Comparison of ENCODE assay signal across 9 cellular contexts in genomic region chr16:81626181-81626674, GRCh38.
DNase-seq lines count a peak whose midpoint lies in the region; ATAC-seq and TF ChIP-seq lines count a peak whose summit lies in the region.
"Had no signal": no experiment of that assay in that cellular context is flagged by ENCODE, and none has a peak within 500 bp of the region (broad histone marks: within the 10 kb centered on the region; RNA-seq: fewer than 3 reads in every experiment).

No MANE protein-coding gene starts in this region.

- intact Hi-C loops in PC-3 (cut with micrococcal nuclease): no loop called here

- peaks cover 6 to 7% of the 10 kb centered on the region in 2 donors for H3K4me1 Mint-ChIP-seq in effector memory CD8-positive, alpha-beta T cell (ENCODE audit: low read depth in 2 of 2)

- no peaks in the 10 kb centered on the region for H3K27me3 Mint-ChIP-seq in effector memory CD8-positive, alpha-beta T cell

- no TSS peak for BruUV-seq in PC-3 (replicated peaks; lab: Mats Ljungman, UMichigan)

- H4K20me1 ChIP-seq in PC-3 (ENCODE audit: low read length) (no peaks in the 10 kb centered on the region), smooth muscle cell (ENCODE audit: low read depth) (no peaks in the 10 kb centered on the region)

- no peaks in the 10 kb centered on the region for H3F3A ChIP-seq in PC-3 (ENCODE audit: low read length, unreplicated experiment)
- peaks cover 9% of the 10 kb centered on the region for H3F3A ChIP-seq in smooth muscle cell (ENCODE audit: low read depth)

- POLR2A ChIA-PET in PC-3 (lab: Charles Lee; ENCODE audit: unreplicated experiment): no interaction called here

- H3K36me3 ChIP-seq in PC-3 (ENCODE audit: low read depth, low read length) (peaks cover 7% of the 10 kb centered on the region; the same call in 1 of the 2 replicates), smooth muscle cell (ENCODE audit: low read depth) (no peaks in the 10 kb centered on the region)

- peaks cover 56% of the 10 kb centered on the region for H3K79me2 ChIP-seq in PC-3 (ENCODE audit: low read length)
- peaks cover 9% of the 10 kb centered on the region for H3K79me2 ChIP-seq in smooth muscle cell (ENCODE audit: low read depth)

- peak overlapping the region; percentile 88 for H3K27ac ChIP-seq in PC-3 (ENCODE audit: low read length)
- H3K27ac ChIP-seq in smooth muscle cell (ENCODE audit: low read depth): peak overlapping the region; percentile 56

- TF ChIP-seq CTCF in PC-3 (conservative IDR thresholded peaks at IDR 0.05; ENCODE audit: low read depth, low read length): no peak
- TF ChIP-seq CTCF in smooth muscle cell (IDR thresholded peaks at IDR 0.05; ENCODE audit: borderline replicate concordance, insufficient read depth, poor library complexity, severe bottlenecking): no peak

- H3K9me3 ChIP-seq in PC-3 (ENCODE audit: low read length) (no peaks in the 10 kb centered on the region), smooth muscle cell (replicated peaks; ENCODE audit: low read depth) (no peaks in the 10 kb centered on the region)

- H3K27me3 ChIP-seq in PC-3 (ENCODE audit: low read length): no peaks in the 10 kb centered on the region
- H3K27me3 ChIP-seq in smooth muscle cell (ENCODE audit: low read depth): no peaks in the 10 kb centered on the region

- H3K4me3 Mint-ChIP-seq in effector memory CD8-positive, alpha-beta T cell: no peak overlapping the region

- H3K4me2 ChIP-seq in PC-3 (ENCODE audit: low read length): no peak overlapping the region
- no peak overlapping the region for H3K4me2 ChIP-seq in smooth muscle cell

- DNase-seq in ELR (ENCODE audit: low read depth) (peak; percentile 74), PC-3 (peak; percentile 25), smooth muscle cell (lab: John Stamatoyannopoulos, UW; ENCODE audit: unreplicated experiment) (no peak), iPS-NIHi11 (ENCODE audit: low spot score) (no peak), NCI-H345 (lab: John Stamatoyannopoulos, UW) (no peak)
- no peak for DNase-seq in effector memory CD8-positive, alpha-beta T cell
- DNase-seq: glutamatergic neuron had no signal

- H2AFZ ChIP-seq in PC-3 (ENCODE audit: low read length) (no peak overlapping the region), smooth muscle cell (ENCODE audit: low read depth) (no peak overlapping the region)

- no peaks in the 10 kb centered on the region for H3K9me3 Mint-ChIP-seq in effector memory CD8-positive, alpha-beta T cell

- peaks cover 3% of the 10 kb centered on the region for H3K36me3 Mint-ChIP-seq in effector memory CD8-positive, alpha-beta T cell (ENCODE audit: insufficient read depth)

- CTCF ChIA-PET in PC-3 (lab: Charles Lee): no interaction called here

- 85% methylated on average over 6 of the region's 6 CpGs for WGBS in smooth muscle cell (ENCODE audit: low lambda C conversion rate)

- no peak overlapping the region for H3K27ac Mint-ChIP-seq in effector memory CD8-positive, alpha-beta T cell

- no peaks in the 10 kb centered on the region for H3K9me2 ChIP-seq in PC-3 (replicated peaks; ENCODE audit: low read length)

- H3K4me3 ChIP-seq in PC-3 (ENCODE audit: low read length): no peak overlapping the region
- no peak overlapping the region for H3K4me3 ChIP-seq in smooth muscle cell

- ATAC-seq in PC-3: peak; percentile 17; the same call in 1 of the 2 replicates
- ATAC-seq in effector memory CD8-positive, alpha-beta T cell (replicated peaks): peak; percentile 40
- no peak for ATAC-seq in GM19395 (IDR thresholded peaks at IDR 0.05; ENCODE audit: unreplicated experiment)
- ATAC-seq in GM18867 (IDR thresholded peaks at IDR 0.05; ENCODE audit: unreplicated experiment): no peak

- H3K4me1 ChIP-seq in PC-3 (ENCODE audit: insufficient read depth, low read length): peaks cover 17% of the 10 kb centered on the region
- peaks cover 9% of the 10 kb centered on the region for H3K4me1 ChIP-seq in smooth muscle cell (ENCODE audit: low read depth)

- peak overlapping the region; percentile 71 for H3K9ac ChIP-seq in PC-3 (ENCODE audit: low read length)
- peak overlapping the region; percentile 35 for H3K9ac ChIP-seq in smooth muscle cell (ENCODE audit: low read depth)

Comparison
In these comparisons a context has a peak if more than half of its experiments do, and no peak if none do; other contexts are left out.
1. DNase-seq: peak in ELR (single experiment) and PC-3 (single experiment); none in effector memory CD8-positive, alpha-beta T cell (0 of 3), smooth muscle cell (single experiment), iPS-NIHi11 (single experiment) and NCI-H345 (single experiment).
2. ATAC-seq: peak in PC-3 (single experiment) and effector memory CD8-positive, alpha-beta T cell (single experiment); none in GM19395 (single experiment) and GM18867 (single experiment).